Comparison of ENCODE assay signal across 8 cellular contexts in the genomic region with DNA sequence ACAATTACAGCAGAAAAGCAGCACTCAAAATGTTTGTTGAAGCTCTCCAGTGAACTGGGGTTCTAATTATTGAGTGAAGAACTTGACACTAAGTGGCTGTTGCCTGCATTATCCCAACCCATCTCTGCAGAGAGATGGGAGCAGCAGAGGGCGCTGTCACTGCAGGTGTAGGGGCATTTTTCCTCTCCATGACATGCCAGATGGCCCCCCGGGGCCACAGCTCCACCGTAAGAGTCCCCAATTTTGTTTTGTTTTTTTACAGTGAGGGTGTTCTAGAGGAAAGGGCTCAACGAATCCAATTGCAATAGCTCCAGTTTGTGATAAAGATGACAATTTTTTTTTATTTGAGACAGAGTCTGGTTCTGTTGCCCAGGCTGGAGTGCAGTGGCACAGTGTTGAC. TPM values are rescaled to one million over a fixed set of nuclear protein-coding genes. Genes with fewer than 3 reads are reported as not detected.
A peak's percentile ranks its signal among the peaks of the same experiment; 100 is the strongest.
DNase-seq lines count a peak whose midpoint lies in the region; ATAC-seq and TF ChIP-seq lines count a peak whose summit lies in the region.

No MANE protein-coding gene starts in this region.

- intact Hi-C loops in heart left ventricle (cut with DNase I) (loop anchor here in 1 of 10 donors (5.0 kb wide), 2 partner anchors 164 to 329 kb away; a partner anchor contains a TSS), left cardiac atrium (cut with DNase I) (no loop called here)

- CTCF ChIA-PET in activated CD4-positive, alpha-beta T cell treated with anti-CD3 and anti-CD28 coated beads, Interleukin-2, amount 10 ng/mL, durations not matched to agents 7 days and 5 days (lab: Charles Lee) = interaction anchor here (0.7 to 1.9 kb wide), 11 partner anchors 8 to 385 kb away, joined by 3 to 9 read pairs (median 3); no protein-coding TSS in a partner anchor

- H3K9me3 ChIP-seq in heart left ventricle = no peaks in the 10 kb centered on the region

- no peak for ATAC-seq in heart left ventricle
- no peak for ATAC-seq in left cardiac atrium
- ATAC-seq in GM18858 (IDR thresholded peaks at IDR 0.05; ENCODE audit: unreplicated experiment) = no peak

- H3K27me3 Mint-ChIP-seq in activated CD4-positive, alpha-beta T cell treated with anti-CD3 and anti-CD28 coated beads, Interleukin-2, amount 10 ng/mL, durations not matched to agents 7 days and 5 days = peaks cover 2% of the 10 kb centered on the region

- peak overlapping the region in 1 of 12 donors; percentile 11 for H3K27ac ChIP-seq in heart left ventricle

- TF ChIP-seq POLR2A in heart left ventricle (IDR thresholded peaks at IDR 0.05) = no peak

- H3K36me3 Mint-ChIP-seq in activated CD4-positive, alpha-beta T cell treated with anti-CD3 and anti-CD28 coated beads, Interleukin-2, amount 10 ng/mL, durations not matched to agents 7 days and 5 days (ENCODE audit: low read depth) = peaks cover 8% of the 10 kb centered on the region

- DNase-seq in heart left ventricle (peak in 2 of 5 donors; percentile 14 to 23), left cardiac atrium (no peak), MV-4-11 (lab: John Stamatoyannopoulos, UW) (peak; percentile 38), germinal center (ENCODE audit: low spot score) (peak; percentile 52), NCI-H2029 (lab: John Stamatoyannopoulos, UW) (no peak), inferior parietal cortex (ENCODE audit: extremely low spot score) (no peak)
- DNase-seq in activated CD4-positive, alpha-beta T cell treated with anti-CD3 and anti-CD28 coated beads, Interleukin-2, amount 10 ng/mL, durations not matched to agents 7 days and 5 days = peak; percentile 45

- peak overlapping the region; percentile 16 for H3K4me3 Mint-ChIP-seq in activated CD4-positive, alpha-beta T cell treated with anti-CD3 and anti-CD28 coated beads, Interleukin-2, amount 10 ng/mL, durations not matched to agents 7 days and 5 days

- H3K9me3 Mint-ChIP-seq in activated CD4-positive, alpha-beta T cell treated with anti-CD3 and anti-CD28 coated beads, Interleukin-2, amount 10 ng/mL, durations not matched to agents 7 days and 5 days = no peaks in the 10 kb centered on the region

- H3K4me1 ChIP-seq in heart left ventricle = peaks cover 0 to 51% (median 32%) of the 10 kb centered on the region in 12 donors

- peaks cover 40% of the 10 kb centered on the region for H3K4me1 Mint-ChIP-seq in activated CD4-positive, alpha-beta T cell treated with anti-CD3 and anti-CD28 coated beads, Interleukin-2, amount 10 ng/mL, durations not matched to agents 7 days and 5 days

- 66 to 80% (median 67%) methylated on average over 4 of the region's 4 CpGs for WGBS in heart left ventricle, 4 donors

- POLR2A ChIA-PET in activated CD4-positive, alpha-beta T cell treated with anti-CD3 and anti-CD28 coated beads, Interleukin-2, amount 10 ng/mL, durations not matched to agents 7 days and 5 days (lab: Charles Lee) = no interaction called here

- peak overlapping the region; percentile 63 for H3K27ac Mint-ChIP-seq in activated CD4-positive, alpha-beta T cell treated with anti-CD3 and anti-CD28 coated beads, Interleukin-2, amount 10 ng/mL, durations not matched to agents 7 days and 5 days

- H3K36me3 ChIP-seq in heart left ventricle = peaks cover 0 to 5% (median 0%) of the 10 kb centered on the region in 9 donors

- H3K27me3 ChIP-seq in heart left ventricle = no peaks in the 10 kb centered on the region

- H3K4me3 ChIP-seq in heart left ventricle = no peak overlapping the region

- peak in 8 of 12 donors; percentile 20 to 49 (median 34) for TF ChIP-seq CTCF in heart left ventricle (IDR thresholded peaks at IDR 0.05)

RNA-seq across cellular contexts. Expression of a gene that starts 1.9 kb away (rescaled TPM):
- total RNA-seq in heart left ventricle = 10 to 100 TPM; 18.0 to 68.6 (median 34.8) TPM
- 10 to 100 TPM; 22.2 to 60.1 TPM for polyA plus RNA-seq in heart left ventricle
- total RNA-seq in left cardiac atrium = 10 to 100 TPM; 42.1 to 47.9 TPM
- total RNA-seq in activated CD4-positive, alpha-beta T cell treated with anti-CD3 and anti-CD28 coated beads, Interleukin-2, amount 10 ng/mL, durations not matched to agents 7 days and 5 days = 10 to 100 TPM in 1 of 2 experiments, 1 to 10 TPM in 1; 6.5 to 10.0 TPM

Comparison
In these comparisons a context has a peak if more than half of its experiments do, and no peak if none do; other contexts are left out.
1. DNase-seq: peak in MV-4-11 (single experiment), activated CD4-positive, alpha-beta T cell treated with anti-CD3 and anti-CD28 coated beads, Interleukin-2, amount 10 ng/mL, durations not matched to agents 7 days and 5 days (single experiment) and germinal center (single experiment); none in left cardiac atrium (single experiment), NCI-H2029 (single experiment) and inferior parietal cortex (single experiment).